28 cellular contexts compared by ENCODE assay signal in genomic region chr1:15254521-15254920, GRCh38.
"Had no signal": no experiment of that assay in that cellular context is flagged by ENCODE, and none has a peak within 500 bp of the region (broad histone marks: within the 10 kb centered on the region; RNA-seq: fewer than 3 reads in every experiment).

No MANE protein-coding gene starts in this region.

- ATAC-seq: activated CD8-positive, alpha-beta T cell treated with anti-CD3 and anti-CD28 coated beads for 36 hours; activated T-cell treated with anti-CD3 and anti-CD28 coated beads, Interleukin-2, amount 50 U/mL, for 72 hours; activated T-helper 17 cell treated with anti-CD3 and anti-CD28 coated beads, Interleukin-2, amount 50 U/mL, for 72 hours had no signal

- DNase-seq: activated CD4-positive, alpha-beta T cell treated with anti-CD3 and anti-CD28 coated beads, Interleukin-2, amount 10 ng/mL, durations not matched to agents 24 days and 14 days; activated CD4-positive, alpha-beta T cell treated with anti-CD3 and anti-CD28 coated beads, Interleukin-2, amount 50 U/mL, for 4 hours; activated CD8-positive, alpha-beta T cell treated with anti-CD3 and anti-CD28 coated beads for 36 hours; activated effector memory CD4-positive, alpha-beta T cell treated with anti-CD3 and anti-CD28 coated beads, Interleukin-2, amount 50 U/mL, for 16 hours; activated naive CD4-positive, alpha-beta T cell; activated naive CD4-positive, alpha-beta T cell treated with anti-CD3 and anti-CD28 coated beads, Interleukin-2, amount 50 U/mL, for 16 hours; activated naive CD8-positive, alpha-beta T cell treated with anti-CD3 and anti-CD28 coated beads for 36 hours; activated T-cell treated with anti-CD3 and anti-CD28 coated beads, Interleukin-2, amount 50 U/mL, for 1 hour; activated T-cell treated with anti-CD3 and anti-CD28 coated beads, Interleukin-2, amount 50 U/mL, for 72 hours; amygdala; MM.1S; MV-4-11; NCI-H1092; NCI-H1436 treated with DMSO at 0.1 percent for 48 hours; NCI-H187; NCI-H2029 treated with DMSO at 0.1 percent for 48 hours; NCI-H2107; NCI-H226; NCI-H446 treated with DMSO at 0.1 percent for 48 hours; NCI-H526; NK-92 treated with Interleukin-12 subunit alpha and Interleukin-12 subunit beta, amount 100 ng/mL, for 24 hours; OCI-M1; Right ventricle myocardium superior; SW 1271; T-helper 1 cell; T-helper 2 cell; T1000 had no signal
